27 cellular contexts compared by ENCODE assay signal in genomic region chr2:227606476-227606875, GRCh38. TPM values are rescaled to one million over a fixed set of nuclear protein-coding genes. Genes with fewer than 3 reads are reported as not detected.
"Had no signal": no experiment of that assay in that cellular context is flagged by ENCODE, and none has a peak within 500 bp of the region (broad histone marks: within the 10 kb centered on the region; RNA-seq: fewer than 3 reads in every experiment).

No MANE protein-coding gene starts in this region.

- DNase-seq: activated CD4-positive, alpha-beta T cell treated with anti-CD3 and anti-CD28 coated beads, Interleukin-2, amount 50 U/mL, for 4 hours; activated CD8-positive, alpha-beta memory T cell treated with anti-CD3 and anti-CD28 coated beads for 24 hours; activated CD8-positive, alpha-beta memory T cell treated with anti-CD3 and anti-CD28 coated beads, Interleukin-2, amount 50 U/mL, for 4 hours; activated naive CD4-positive, alpha-beta T cell treated with Interleukin-2 at 50 U/mL for 16 hours; activated naive CD8-positive, alpha-beta T cell treated with anti-CD3 and anti-CD28 coated beads for 36 hours; activated T-cell treated with anti-CD3 and anti-CD28 coated beads, Interleukin-2, amount 50 U/mL, for 24 hours; caudate nucleus; effector CD4-positive, alpha-beta T cell; foreskin fibroblast; hypothalamus; lower lobe of right lung; naive B cell; occipital lobe; posterior cingulate gyrus; spleen; stimulated activated CD4-positive, alpha-beta T cell treated with anti-CD3 and anti-CD28 coated beads, Interleukin-4, amount 100 ng/mL, for 24 hours; stimulated activated naive CD4-positive, alpha-beta T cell treated with Interleukin-2 at 50 U/mL for 16 hours; T1000 had no signal

- H3K9me3 ChIP-seq: lower lobe of right lung, spleen, tibial artery had no signal

- H3K27ac ChIP-seq: lower lobe of right lung, spleen, tibial artery had no signal

- H3K36me3 ChIP-seq: lower lobe of right lung, spleen, tibial artery had no signal

- H3K4me3 ChIP-seq: lower lobe of right lung, spleen, tibial artery had no signal

- ATAC-seq: lower lobe of right lung, WTC11 had no signal

- H3K4me1 ChIP-seq: tibial artery had no signal

- H3K27me3 ChIP-seq: tibial artery had no signal

RNA-seq across cellular contexts. Expression of gene SCYGR2, which starts 7.8 kb away (rescaled TPM):
- total RNA-seq: activated naive CD8-positive, alpha-beta T cell treated with anti-CD3 and anti-CD28 coated beads for 36 hours; activated T-helper 2 cell treated with anti-CD3 and anti-CD28 coated beads, Interferon-gamma antibody, Interleukin-2, Interleukin-4, amounts not matched to agents 10 μg/mL and 5 μg/mL and 100 μg/mL, durations not matched to agents 14 hours and 24 hours and 36 hours; epithelial cell of proximal tubule; glomerular endothelial cell; lower lobe of right lung; mesenteric fat pad; mucosa of gallbladder; occipital lobe; spleen; ureter; WTC11 had no signal
- polyA plus RNA-seq: neural cell, spleen had no signal

RNA-seq across cellular contexts. Expression of gene SCYGR3, which starts 8.2 kb away (rescaled TPM):
- total RNA-seq: activated naive CD8-positive, alpha-beta T cell treated with anti-CD3 and anti-CD28 coated beads for 36 hours; activated T-helper 2 cell treated with anti-CD3 and anti-CD28 coated beads, Interferon-gamma antibody, Interleukin-2, Interleukin-4, amounts not matched to agents 10 μg/mL and 5 μg/mL and 100 μg/mL, durations not matched to agents 14 hours and 24 hours and 36 hours; epithelial cell of proximal tubule; glomerular endothelial cell; lower lobe of right lung; mesenteric fat pad; mucosa of gallbladder; occipital lobe; spleen; ureter; WTC11 had no signal
- polyA plus RNA-seq: neural cell, spleen had no signal

RNA-seq across cellular contexts. Expression of gene SCYGR4, which starts 10.8 kb away (rescaled TPM):
- total RNA-seq: activated naive CD8-positive, alpha-beta T cell treated with anti-CD3 and anti-CD28 coated beads for 36 hours; activated T-helper 2 cell treated with anti-CD3 and anti-CD28 coated beads, Interferon-gamma antibody, Interleukin-2, Interleukin-4, amounts not matched to agents 10 μg/mL and 5 μg/mL and 100 μg/mL, durations not matched to agents 14 hours and 24 hours and 36 hours; epithelial cell of proximal tubule; glomerular endothelial cell; lower lobe of right lung; mesenteric fat pad; mucosa of gallbladder; occipital lobe; spleen; ureter; WTC11 had no signal
- polyA plus RNA-seq: neural cell had no signal
